ENCODE assay signal across 1 cellular context in genomic region chr15:85767785-85768529, GRCh38.
A peak's percentile ranks its signal among the peaks of the same experiment; 100 is the strongest.
TF ChIP-seq lines count a peak whose summit lies in the region.

No MANE protein-coding gene starts in this region.

TF ChIP-seq in HepG2, 621 proteins besides CTCF, POLR2A, EP300 and RAD21 (continued from another document):
- TF ChIP-seq BRF2 (CRISPR knock-in tag; IDR thresholded peaks at IDR 0.05) (no peak), ARNT (IDR thresholded peaks at IDR 0.05) (no peak), ZBTB33 (CRISPR knock-in tag; IDR thresholded peaks at IDR 0.05) (peak; percentile 23; the same call in 1 of the 2 replicates), FIP1L1 (IDR thresholded peaks at IDR 0.05; ENCODE audit: borderline replicate concordance, insufficient read depth, low read depth, low read length) (no peak), RNF219 (CRISPR knock-in tag; IDR thresholded peaks at IDR 0.05) (no peak), ZXDC (CRISPR knock-in tag; IDR thresholded peaks at IDR 0.05) (no peak)
TF ChIP-seq in HepG2: peak in this region for 1.
